Comparison of ENCODE assay signal across 8 cellular contexts in genomic region chr1:1069061-1069710, GRCh38. TPM values are rescaled to one million over a fixed set of nuclear protein-coding genes. Genes with fewer than 3 reads are reported as not detected.
DNase-seq lines count a peak whose midpoint lies in the region; ATAC-seq and TF ChIP-seq lines count a peak whose summit lies in the region.

No MANE protein-coding gene starts in this region.

- peak overlapping the region; percentile 69 to 81 for H3K4me3 Mint-ChIP-seq in H9

- no peaks in the 10 kb centered on the region; the same call in 1 of the 2 replicates for H3K27me3 ChIP-seq in H9 (ENCODE audit: insufficient read depth, low read length)

- no peaks in the 10 kb centered on the region for H4K20me1 ChIP-seq in H9 (ENCODE audit: control insufficient read depth, insufficient read depth, insufficient read length)

- no peaks in the 10 kb centered on the region for H3K79me1 ChIP-seq in H9 (ENCODE audit: insufficient read depth, low read depth, low read length, poor library complexity, severe bottlenecking)

- peak overlapping the region; percentile 55 for H3K4me2 ChIP-seq in H9 (ENCODE audit: insufficient read depth, insufficient read length, low read length)

- H3T11ph ChIP-seq in H9 (ENCODE audit: low read length): no peak overlapping the region

- no peak overlapping the region for H2BK120ac ChIP-seq in H9 (ENCODE audit: low read depth, low read length, poor library complexity, severe bottlenecking)

- no peaks in the 10 kb centered on the region for H3K36me3 Mint-ChIP-seq in H9 (ENCODE audit: insufficient read depth in 1 of 3, low read depth in 3 of 3)

- no peak overlapping the region for H2AK5ac ChIP-seq in H9 (ENCODE audit: insufficient read length, low read length)

- H2BK12ac ChIP-seq in H9 (ENCODE audit: insufficient read length, low read depth, low read length): no peak overlapping the region

- H2AFZ ChIP-seq in H9 (ENCODE audit: low read length): no peak overlapping the region

- H2BK15ac ChIP-seq in H9 (ENCODE audit: low read depth, low read length): no peak overlapping the region

- H3K9me3 Mint-ChIP-seq in H9: no peaks in the 10 kb centered on the region

- no peak for TF ChIP-seq CTCF in H9 (conservative IDR thresholded peaks at IDR 0.05)

- peaks cover 3% of the 10 kb centered on the region for H3K23me2 ChIP-seq in H9 (ENCODE audit: insufficient read length, low read depth, low read length, poor library complexity, severe bottlenecking)

- H2BK20ac ChIP-seq in H9 (ENCODE audit: low read depth, low read length, poor library complexity, severe bottlenecking): no peak overlapping the region

- no peak for ATAC-seq in GM21619 (IDR thresholded peaks at IDR 0.05; ENCODE audit: unreplicated experiment)

- DNase-seq in Daoy (ENCODE audit: low read depth): peak; percentile 85
- peak; percentile 88 for DNase-seq in H9
- peak; percentile 90 for DNase-seq in NCI-H2196 (lab: John Stamatoyannopoulos, UW; ENCODE audit: unreplicated experiment)
- peak; percentile 88 for DNase-seq in activated CD4-positive, alpha-beta T cell treated with anti-CD3 and anti-CD28 coated beads for 1 hour
- DNase-seq in cerebellar cortex (ENCODE audit: low spot score): peak; percentile 62
- peak; percentile 89 for DNase-seq in left kidney (ENCODE audit: low read depth, low spot score)
- peak; percentile 81 for DNase-seq in stimulated activated CD4-positive, alpha-beta T cell treated with anti-CD3 and anti-CD28 coated beads, Interleukin-2, amount 100 ng/mL, for 4 hours (ENCODE audit: low read depth)

- no peak overlapping the region for H2BK5ac ChIP-seq in H9 (ENCODE audit: insufficient read length, low read length)

- H3K4me1 Mint-ChIP-seq in H9: peaks cover 9 to 17% of the 10 kb centered on the region in 2 experiments

- H3K4ac ChIP-seq in H9 (ENCODE audit: low read depth, low read length): no peak overlapping the region

- no peak overlapping the region for H4K91ac ChIP-seq in H9 (ENCODE audit: insufficient read length, low read depth, low read length)

- H3K18ac ChIP-seq in H9 (ENCODE audit: insufficient read length, low read depth, low read length): no peak overlapping the region

- no peak overlapping the region for H3K27ac Mint-ChIP-seq in H9

- H3K9ac ChIP-seq in H9 (ENCODE audit: extremely low read depth, insufficient read length, low read length): peak overlapping the region; percentile 3

- H3K27me3 Mint-ChIP-seq in H9 (ENCODE audit: low read depth): peaks cover 34% of the 10 kb centered on the region

- no peak overlapping the region for H3K56ac ChIP-seq in H9 (ENCODE audit: insufficient read length, low read depth, low read length)

- WGBS in H9 (ENCODE audit: extremely low coverage, insufficient read length, low lambda C conversion rate): no CpG with 5 or more reads among the region's 75 CpGs

- no peak overlapping the region for H4K8ac ChIP-seq in H9 (replicated peaks; ENCODE audit: insufficient read length, low read depth, low read length)

- H3K14ac ChIP-seq in H9 (ENCODE audit: insufficient read depth, low read length): no peak overlapping the region

- no peaks in the 10 kb centered on the region for H3K79me2 ChIP-seq in H9 (ENCODE audit: insufficient read depth, low read length)

- no peaks in the 10 kb centered on the region for H3K9me3 ChIP-seq in H9 (ENCODE audit: control insufficient read depth, low read depth, low read length)

- no peak overlapping the region for H3K23ac ChIP-seq in H9 (ENCODE audit: insufficient read length, low read depth, low read length)

- no peak overlapping the region for H3K27ac ChIP-seq in H9 (ENCODE audit: insufficient read length, low read depth, low read length)

- H3K4me1 ChIP-seq in H9 (ENCODE audit: insufficient read depth, low read length): no peaks in the 10 kb centered on the region

- H4K5ac ChIP-seq in H9 (ENCODE audit: insufficient read length, low read depth, low read length): no peak overlapping the region

RNA-seq across cellular contexts. Expression of gene RNF223, which starts 4.9 kb away (rescaled TPM):
- not detected in 2 replicates for total RNA-seq in Daoy (2014; rRNA removed; shearing (Covaris generic))
- total RNA-seq in H9 (2021): not detected in 2 replicates

RNA-seq across cellular contexts. Expression of gene C1orf159, which starts 46.7 kb away (rescaled TPM):
- total RNA-seq in Daoy (2014; rRNA removed; shearing (Covaris generic)): 14.8 and 19.1 TPM in 2 replicates
- 10.1 and 12.3 TPM in 2 replicates for total RNA-seq in H9 (2021)

RNA-seq across cellular contexts. Expression of gene AGRN, which starts 49.3 kb away (rescaled TPM):
- total RNA-seq in Daoy (2014; rRNA removed; shearing (Covaris generic)): 66.6 and 72.0 TPM in 2 replicates
- 173 and 175 TPM in 2 replicates for total RNA-seq in H9 (2021)

RNA-seq across cellular contexts. Expression of gene ISG15, which starts 55.9 kb away (rescaled TPM):
- 219 and 238 TPM in 2 replicates for total RNA-seq in Daoy (2014; rRNA removed; shearing (Covaris generic))
- total RNA-seq in H9 (2021): 39.7 and 40.8 TPM in 2 replicates
